21 cellular contexts compared by ENCODE assay signal in the genomic region with DNA sequence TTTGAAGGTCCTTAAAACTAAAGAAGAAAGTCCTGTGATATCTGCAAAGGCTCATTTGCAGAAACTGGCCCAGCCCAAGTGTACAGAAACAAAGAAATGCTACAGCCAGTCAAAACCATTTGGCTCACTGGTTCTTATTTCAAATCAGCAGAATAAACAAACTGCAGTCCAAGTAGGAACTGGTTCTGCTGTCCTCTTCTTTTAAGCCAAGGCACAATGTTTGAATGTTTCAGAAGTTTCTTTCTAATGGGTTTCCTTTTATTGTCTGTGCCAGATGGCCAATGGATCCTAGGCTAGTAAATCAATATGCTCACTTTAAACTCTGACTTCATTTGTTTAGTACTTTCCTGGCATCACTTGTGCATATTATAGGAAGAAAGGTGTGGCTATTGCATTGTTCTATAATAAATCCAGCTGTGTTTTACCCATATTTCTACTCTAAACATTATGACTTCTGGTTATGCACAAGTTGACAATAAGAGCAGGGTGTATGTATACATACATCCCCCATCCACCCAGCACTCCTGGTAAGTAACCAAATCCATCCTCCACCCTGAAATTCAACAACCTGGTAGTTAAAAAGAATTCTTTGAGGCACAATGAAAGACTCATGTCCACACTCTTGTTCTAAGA.
"Had no signal": no experiment of that assay in that cellular context is flagged by ENCODE, and none has a peak within 500 bp of the region (broad histone marks: within the 10 kb centered on the region; RNA-seq: fewer than 3 reads in every experiment).

No MANE protein-coding gene starts in this region.

- H3K27me3 ChIP-seq: body of pancreas, esophagus muscularis mucosa, gastroesophageal sphincter, left lung, thyroid gland had no signal

- H3K27ac ChIP-seq: body of pancreas, esophagus muscularis mucosa, gastroesophageal sphincter, left lung, thyroid gland, WERI-Rb-1 had no signal

- DNase-seq: activated CD4-positive, alpha-beta T cell treated with anti-CD3 and anti-CD28 coated beads, Interleukin-2, amount 10 ng/mL, durations not matched to agents 7 days and 5 days; activated CD4-positive, CD25-positive, alpha-beta regulatory T cell treated with anti-CD3 and anti-CD28 coated beads, Interleukin-2, amount 50 U/mL, for 72 hours; activated CD8-positive, alpha-beta T cell treated with anti-CD3 and anti-CD28 coated beads, Interleukin-2, amount 10 ng/mL, durations not matched to agents 7 days and 5 days; activated gamma-delta T cell; anterior cingulate cortex; body of pancreas; caudate nucleus; dermis blood vessel endothelial cell; effector memory CD4-positive, alpha-beta T cell; head of caudate nucleus; left lung; mammary epithelial cell; natural killer cell; stimulated activated CD4-positive, alpha-beta T cell treated with anti-CD3 and anti-CD28 coated beads, Interleukin-4, amount 100 ng/mL, for 24 hours; stimulated activated naive CD8-positive, alpha-beta T cell treated with anti-CD3 and anti-CD28 coated beads, Interleukin-15, Interleukin-2, amounts not matched to agents 100 U/mL and 50 U/mL, for 24 hours; substantia nigra; thyroid gland; WERI-Rb-1 had no signal

- H3K4me1 ChIP-seq: body of pancreas, left lung had no signal

- H3K4me3 ChIP-seq: body of pancreas, esophagus muscularis mucosa, gastroesophageal sphincter, left lung, thyroid gland had no signal

- H3K36me3 ChIP-seq: esophagus muscularis mucosa, gastroesophageal sphincter, left lung, thyroid gland, WERI-Rb-1 had no signal

- FAIRE-seq: keratinocyte had no signal

- H3K9me3 ChIP-seq: body of pancreas, esophagus muscularis mucosa, gastroesophageal sphincter, left lung, thyroid gland had no signal
